ENCODE assay signal across 9 cellular contexts in the genomic region with DNA sequence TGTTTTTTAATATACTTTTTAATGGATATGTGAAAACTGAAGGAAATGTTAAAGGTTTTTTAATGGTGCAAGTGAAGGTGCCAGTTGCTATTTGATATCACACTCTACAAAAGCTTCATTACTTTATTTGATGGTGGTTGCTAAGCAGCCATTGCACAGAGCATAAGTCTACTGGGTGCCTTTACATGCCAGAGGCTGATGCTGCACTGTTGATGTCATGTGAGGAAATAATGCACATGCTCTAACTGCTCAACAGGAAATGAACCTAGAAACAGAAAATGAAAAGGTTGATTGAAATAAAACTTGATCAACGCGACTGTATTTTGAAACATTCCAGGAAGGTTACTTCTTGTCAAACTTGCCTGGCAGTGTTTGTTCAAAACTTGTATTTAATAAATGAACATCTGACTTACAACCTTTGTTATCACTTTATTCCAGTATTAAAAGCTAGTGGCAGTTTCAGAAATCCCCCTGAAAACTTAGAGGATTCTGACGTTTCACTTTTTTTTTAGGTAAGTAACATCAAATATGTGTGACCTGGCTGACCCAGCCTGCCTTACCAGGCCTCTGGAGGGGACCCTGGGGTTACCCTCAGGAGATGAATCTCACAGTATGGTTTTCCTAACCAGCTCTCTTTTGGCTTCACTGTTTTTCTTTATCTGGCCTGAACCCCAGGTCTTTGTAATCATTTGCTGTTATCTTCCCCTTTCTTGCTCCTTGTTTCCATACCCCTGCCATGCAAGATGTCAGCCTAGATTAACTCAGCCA. TPM values are rescaled to one million over a fixed set of nuclear protein-coding genes. Genes with fewer than 3 reads are reported as not detected.
DNase-seq lines count a peak whose midpoint lies in the region; ATAC-seq and TF ChIP-seq lines count a peak whose summit lies in the region.
"Had no signal": no experiment of that assay in that cellular context is flagged by ENCODE, and none has a peak within 500 bp of the region (broad histone marks: within the 10 kb centered on the region; RNA-seq: fewer than 3 reads in every experiment).

No MANE protein-coding gene starts in this region.

- no peaks in the 10 kb centered on the region for H3K27me3 ChIP-seq in lower lobe of right lung (ENCODE audit: low read depth)

- peaks cover 54% of the 10 kb centered on the region for H3K4me1 Mint-ChIP-seq in activated T-cell treated with anti-CD3 and anti-CD28 coated beads, Interleukin-2, amount 50 U/mL, for 4 hours (ENCODE audit: low read depth)

- H3K4me3 Mint-ChIP-seq in activated T-cell treated with anti-CD3 and anti-CD28 coated beads, Interleukin-2, amount 50 U/mL, for 4 hours: peak overlapping the region; percentile 99

- peaks cover 21% of the 10 kb centered on the region for H3K36me3 Mint-ChIP-seq in activated T-cell treated with anti-CD3 and anti-CD28 coated beads, Interleukin-2, amount 50 U/mL, for 4 hours (ENCODE audit: insufficient read depth)

- H3K9me3 ChIP-seq in lower lobe of right lung: no peaks in the 10 kb centered on the region
- H3K9me3 ChIP-seq: thoracic aorta had no signal

- intact Hi-C loops in lower lobe of right lung (cut with DNase I): no loop called here

- peak; percentile 57 for ATAC-seq in HG03354 (IDR thresholded peaks at IDR 0.05; ENCODE audit: poor library complexity, severe bottlenecking, unreplicated experiment)
- peak; percentile 74 for ATAC-seq in activated T-cell treated with anti-CD3 and anti-CD28 coated beads, Interleukin-2, amount 50 U/mL, for 4 hours
- ATAC-seq in lower lobe of right lung: no peak
- no peak for ATAC-seq in omental fat pad (ENCODE audit: low FRiP score)

- H3K4me1 ChIP-seq in lower lobe of right lung: peaks cover 26% of the 10 kb centered on the region

- TF ChIP-seq CTCF in lower lobe of right lung (IDR thresholded peaks at IDR 0.05) (no peak), omental fat pad (IDR thresholded peaks at IDR 0.05) (no peak)

- H3K4me3 ChIP-seq in lower lobe of right lung: no peak overlapping the region
- H3K4me3 ChIP-seq: thoracic aorta had no signal

- H3K27ac ChIP-seq in lower lobe of right lung (peak overlapping the region; percentile 8), caudate nucleus (ENCODE audit: low read depth, low read length) (no peak overlapping the region)
- H3K27ac ChIP-seq: thoracic aorta had no signal

- H3K36me3 ChIP-seq in lower lobe of right lung: peaks cover 37% of the 10 kb centered on the region

- no peaks in the 10 kb centered on the region for H3K27me3 Mint-ChIP-seq in activated T-cell treated with anti-CD3 and anti-CD28 coated beads, Interleukin-2, amount 50 U/mL, for 4 hours (ENCODE audit: low read depth)

- peak; percentile 5 for DNase-seq in COLO829 (ENCODE audit: low spot score)
- peak; percentile 22 for DNase-seq in activated T-cell treated with anti-CD3 and anti-CD28 coated beads, Interleukin-2, amount 50 U/mL, for 4 hours
- DNase-seq in lower lobe of right lung: no peak
- no peak for DNase-seq in H4 (ENCODE audit: low spot score)
- no peak for DNase-seq in caudate nucleus (lab: John Stamatoyannopoulos, UW)
- no peak for DNase-seq in NOMO-1 (lab: John Stamatoyannopoulos, UW; ENCODE audit: unreplicated experiment in 2 of 2)
- DNase-seq in omental fat pad (ENCODE audit: low spot score): no peak

- H3K9me3 Mint-ChIP-seq in activated T-cell treated with anti-CD3 and anti-CD28 coated beads, Interleukin-2, amount 50 U/mL, for 4 hours: no peaks in the 10 kb centered on the region

RNA-seq across cellular contexts. Expression of a gene that starts 2.4 kb away (rescaled TPM):
- total RNA-seq in activated T-cell treated with anti-CD3 and anti-CD28 coated beads, Interleukin-2, amount 50 U/mL, for 4 hours: 100 to 1,000 TPM; 236 to 266 (median 251) TPM
- 154 TPM for total RNA-seq in lower lobe of right lung
- total RNA-seq in H4 (2014; rRNA removed; shearing (Covaris generic)): 59.3 and 94.8 TPM in 2 replicates
- 10 to 100 TPM; 38.1 to 57.1 (median 51.9) TPM for total RNA-seq in omental fat pad

RNA-seq across cellular contexts. Expression of a gene that starts 37.3 kb away (rescaled TPM):
- total RNA-seq in activated T-cell treated with anti-CD3 and anti-CD28 coated beads, Interleukin-2, amount 50 U/mL, for 4 hours: 10 to 100 TPM; 42.5 to 54.8 (median 44.1) TPM
- total RNA-seq in lower lobe of right lung: 66.3 TPM
- 11.9 and 15.2 TPM in 2 replicates for total RNA-seq in H4 (2014; rRNA removed; shearing (Covaris generic))
- 10 to 100 TPM; 39.3 to 84.8 (median 51.9) TPM for total RNA-seq in omental fat pad

RNA-seq across cellular contexts. Expression of a gene that starts 39.6 kb away (rescaled TPM):
- total RNA-seq in activated T-cell treated with anti-CD3 and anti-CD28 coated beads, Interleukin-2, amount 50 U/mL, for 4 hours: 10 to 100 TPM; 43.7 to 45.1 (median 45.0) TPM
- total RNA-seq in lower lobe of right lung (40.8 TPM), omental fat pad (10 to 100 TPM; 39.3 to 45.9 (median 42.3) TPM)
- 39.6 and 45.1 TPM in 2 replicates for total RNA-seq in H4 (2014; rRNA removed; shearing (Covaris generic))

RNA-seq across cellular contexts. Expression of a gene that starts 54.8 kb away (rescaled TPM):
- 100 to 1,000 TPM in 2 of 3 donors, 10 to 100 TPM in 1; 86.4 to 105 (median 102) TPM for total RNA-seq in activated T-cell treated with anti-CD3 and anti-CD28 coated beads, Interleukin-2, amount 50 U/mL, for 4 hours
- 4.0 TPM for total RNA-seq in lower lobe of right lung
- not detected in 2 replicates for total RNA-seq in H4 (2014; rRNA removed; shearing (Covaris generic))
- total RNA-seq in omental fat pad: 1 to 10 TPM; 1.0 to 2.1 (median 1.6) TPM

RNA-seq across cellular contexts. Expression of a gene that starts 56.5 kb away (rescaled TPM):
- total RNA-seq in activated T-cell treated with anti-CD3 and anti-CD28 coated beads, Interleukin-2, amount 50 U/mL, for 4 hours: 100 to 1,000 TPM; 412 to 451 (median 427) TPM
- 7.4 TPM for total RNA-seq in lower lobe of right lung
- not detected in 2 replicates for total RNA-seq in H4 (2014; rRNA removed; shearing (Covaris generic))
- total RNA-seq in omental fat pad: 1 to 10 TPM; 1.7 to 3.4 (median 2.6) TPM

Comparison
In these comparisons a context has a peak if more than half of its experiments do, and no peak if none do; other contexts are left out.
1. DNase-seq: peak in COLO829 (single experiment) and activated T-cell treated with anti-CD3 and anti-CD28 coated beads, Interleukin-2, amount 50 U/mL, for 4 hours (single experiment); none in lower lobe of right lung (single experiment), H4 (single experiment), caudate nucleus (0 of 61), NOMO-1 (0 of 2) and omental fat pad (single experiment).
2. ATAC-seq: peak in HG03354 (single experiment) and activated T-cell treated with anti-CD3 and anti-CD28 coated beads, Interleukin-2, amount 50 U/mL, for 4 hours (2 of 2); none in lower lobe of right lung (0 of 2) and omental fat pad (single experiment).